ENCODE assay signal across 2 cellular contexts in genomic region chr5:123454236-123454911, GRCh38.
TF ChIP-seq lines count a peak whose summit lies in the region.

No MANE protein-coding gene starts in this region.

TF ChIP-seq in A549, 52 proteins besides CTCF, POLR2A, EP300 and RAD21 (continued from another document):
- no peak for TF ChIP-seq HOXB5 (CRISPR knock-in tag; IDR thresholded peaks at IDR 0.05)
- TF ChIP-seq MAFK (IDR thresholded peaks at IDR 0.05; ENCODE audit: partially characterized antibody): peak; percentile 89
- TF ChIP-seq NFE2L2 (conservative IDR thresholded peaks at IDR 0.05; ENCODE audit: low read length): peak; percentile 67

TF ChIP-seq in GM23338, 12 proteins besides CTCF, POLR2A, EP300 and RAD21 (continued from another document):
- TF ChIP-seq, protein P1, sequence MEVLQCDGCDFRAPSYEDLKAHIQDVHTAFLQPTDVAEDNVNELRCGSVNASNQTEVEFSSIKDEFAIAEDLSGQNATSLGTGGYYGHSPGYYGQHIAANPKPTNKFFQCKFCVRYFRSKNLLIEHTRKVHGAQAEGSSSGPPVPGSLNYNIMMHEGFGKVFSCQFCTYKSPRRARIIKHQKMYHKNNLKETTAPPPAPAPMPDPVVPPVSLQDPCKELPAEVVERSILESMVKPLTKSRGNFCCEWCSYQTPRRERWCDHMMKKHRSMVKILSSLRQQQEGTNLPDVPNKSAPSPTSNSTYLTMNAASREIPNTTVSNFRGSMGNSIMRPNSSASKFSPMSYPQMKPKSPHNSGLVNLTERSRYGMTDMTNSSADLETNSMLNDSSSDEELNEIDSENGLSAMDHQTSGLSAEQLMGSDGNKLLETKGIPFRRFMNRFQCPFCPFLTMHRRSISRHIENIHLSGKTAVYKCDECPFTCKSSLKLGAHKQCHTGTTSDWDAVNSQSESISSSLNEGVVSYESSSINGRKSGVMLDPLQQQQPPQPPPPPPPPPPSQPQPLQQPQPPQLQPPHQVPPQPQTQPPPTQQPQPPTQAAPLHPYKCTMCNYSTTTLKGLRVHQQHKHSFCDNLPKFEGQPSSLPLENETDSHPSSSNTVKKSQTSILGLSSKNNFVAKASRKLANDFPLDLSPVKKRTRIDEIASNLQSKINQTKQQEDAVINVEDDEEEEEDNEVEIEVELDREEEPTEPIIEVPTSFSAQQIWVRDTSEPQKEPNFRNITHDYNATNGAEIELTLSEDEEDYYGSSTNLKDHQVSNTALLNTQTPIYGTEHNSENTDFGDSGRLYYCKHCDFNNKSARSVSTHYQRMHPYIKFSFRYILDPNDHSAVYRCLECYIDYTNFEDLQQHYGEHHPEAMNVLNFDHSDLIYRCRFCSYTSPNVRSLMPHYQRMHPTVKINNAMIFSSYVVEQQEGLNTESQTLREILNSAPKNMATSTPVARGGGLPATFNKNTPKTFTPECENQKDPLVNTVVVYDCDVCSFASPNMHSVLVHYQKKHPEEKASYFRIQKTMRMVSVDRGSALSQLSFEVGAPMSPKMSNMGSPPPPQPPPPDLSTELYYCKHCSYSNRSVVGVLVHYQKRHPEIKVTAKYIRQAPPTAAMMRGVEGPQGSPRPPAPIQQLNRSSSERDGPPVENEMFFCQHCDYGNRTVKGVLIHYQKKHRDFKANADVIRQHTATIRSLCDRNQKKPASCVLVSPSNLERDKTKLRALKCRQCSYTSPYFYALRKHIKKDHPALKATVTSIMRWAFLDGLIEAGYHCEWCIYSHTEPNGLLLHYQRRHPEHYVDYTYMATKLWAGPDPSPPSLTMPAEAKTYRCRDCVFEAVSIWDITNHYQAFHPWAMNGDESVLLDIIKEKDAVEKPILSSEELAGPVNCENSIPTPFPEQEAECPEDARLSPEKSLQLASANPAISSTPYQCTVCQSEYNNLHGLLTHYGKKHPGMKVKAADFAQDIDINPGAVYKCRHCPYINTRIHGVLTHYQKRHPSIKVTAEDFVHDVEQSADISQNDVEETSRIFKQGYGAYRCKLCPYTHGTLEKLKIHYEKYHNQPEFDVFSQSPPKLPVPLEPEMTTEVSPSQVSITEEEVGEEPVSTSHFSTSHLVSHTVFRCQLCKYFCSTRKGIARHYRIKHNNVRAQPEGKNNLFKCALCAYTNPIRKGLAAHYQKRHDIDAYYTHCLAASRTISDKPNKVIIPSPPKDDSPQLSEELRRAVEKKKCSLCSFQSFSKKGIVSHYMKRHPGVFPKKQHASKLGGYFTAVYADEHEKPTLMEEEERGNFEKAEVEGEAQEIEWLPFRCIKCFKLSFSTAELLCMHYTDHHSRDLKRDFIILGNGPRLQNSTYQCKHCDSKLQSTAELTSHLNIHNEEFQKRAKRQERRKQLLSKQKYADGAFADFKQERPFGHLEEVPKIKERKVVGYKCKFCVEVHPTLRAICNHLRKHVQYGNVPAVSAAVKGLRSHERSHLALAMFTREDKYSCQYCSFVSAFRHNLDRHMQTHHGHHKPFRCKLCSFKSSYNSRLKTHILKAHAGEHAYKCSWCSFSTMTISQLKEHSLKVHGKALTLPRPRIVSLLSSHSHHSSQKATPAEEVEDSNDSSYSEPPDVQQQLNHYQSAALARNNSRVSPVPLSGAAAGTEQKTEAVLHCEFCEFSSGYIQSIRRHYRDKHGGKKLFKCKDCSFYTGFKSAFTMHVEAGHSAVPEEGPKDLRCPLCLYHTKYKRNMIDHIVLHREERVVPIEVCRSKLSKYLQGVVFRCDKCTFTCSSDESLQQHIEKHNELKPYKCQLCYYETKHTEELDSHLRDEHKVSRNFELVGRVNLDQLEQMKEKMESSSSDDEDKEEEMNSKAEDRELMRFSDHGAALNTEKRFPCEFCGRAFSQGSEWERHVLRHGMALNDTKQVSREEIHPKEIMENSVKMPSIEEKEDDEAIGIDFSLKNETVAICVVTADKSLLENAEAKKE (CRISPR knock-in tag; IDR thresholded peaks at IDR 0.05): no peak
- no peak for TF ChIP-seq JUNB (IDR thresholded peaks at IDR 0.05; ENCODE audit: unreplicated experiment)
- no peak for TF ChIP-seq CREB1 (CRISPR knock-in tag; IDR thresholded peaks at IDR 0.05; ENCODE audit: low read depth)
- no peak for TF ChIP-seq ZNF331 (CRISPR knock-in tag; IDR thresholded peaks at IDR 0.05; ENCODE audit: low read depth)
- TF ChIP-seq POLR2AphosphoS5 (IDR thresholded peaks at IDR 0.05; ENCODE audit: low read depth): no peak
- no peak for TF ChIP-seq EZH2 (IDR thresholded peaks at IDR 0.05; ENCODE audit: low read depth, unreplicated experiment)
- TF ChIP-seq NANOG (IDR thresholded peaks at IDR 0.05; ENCODE audit: borderline replicate concordance): no peak
- no peak for TF ChIP-seq EZH2phosphoT487 (IDR thresholded peaks at IDR 0.05; ENCODE audit: unreplicated experiment)
- TF ChIP-seq ZNF114 (CRISPR knock-in tag; IDR thresholded peaks at IDR 0.05): no peak
- TF ChIP-seq, protein P2, sequence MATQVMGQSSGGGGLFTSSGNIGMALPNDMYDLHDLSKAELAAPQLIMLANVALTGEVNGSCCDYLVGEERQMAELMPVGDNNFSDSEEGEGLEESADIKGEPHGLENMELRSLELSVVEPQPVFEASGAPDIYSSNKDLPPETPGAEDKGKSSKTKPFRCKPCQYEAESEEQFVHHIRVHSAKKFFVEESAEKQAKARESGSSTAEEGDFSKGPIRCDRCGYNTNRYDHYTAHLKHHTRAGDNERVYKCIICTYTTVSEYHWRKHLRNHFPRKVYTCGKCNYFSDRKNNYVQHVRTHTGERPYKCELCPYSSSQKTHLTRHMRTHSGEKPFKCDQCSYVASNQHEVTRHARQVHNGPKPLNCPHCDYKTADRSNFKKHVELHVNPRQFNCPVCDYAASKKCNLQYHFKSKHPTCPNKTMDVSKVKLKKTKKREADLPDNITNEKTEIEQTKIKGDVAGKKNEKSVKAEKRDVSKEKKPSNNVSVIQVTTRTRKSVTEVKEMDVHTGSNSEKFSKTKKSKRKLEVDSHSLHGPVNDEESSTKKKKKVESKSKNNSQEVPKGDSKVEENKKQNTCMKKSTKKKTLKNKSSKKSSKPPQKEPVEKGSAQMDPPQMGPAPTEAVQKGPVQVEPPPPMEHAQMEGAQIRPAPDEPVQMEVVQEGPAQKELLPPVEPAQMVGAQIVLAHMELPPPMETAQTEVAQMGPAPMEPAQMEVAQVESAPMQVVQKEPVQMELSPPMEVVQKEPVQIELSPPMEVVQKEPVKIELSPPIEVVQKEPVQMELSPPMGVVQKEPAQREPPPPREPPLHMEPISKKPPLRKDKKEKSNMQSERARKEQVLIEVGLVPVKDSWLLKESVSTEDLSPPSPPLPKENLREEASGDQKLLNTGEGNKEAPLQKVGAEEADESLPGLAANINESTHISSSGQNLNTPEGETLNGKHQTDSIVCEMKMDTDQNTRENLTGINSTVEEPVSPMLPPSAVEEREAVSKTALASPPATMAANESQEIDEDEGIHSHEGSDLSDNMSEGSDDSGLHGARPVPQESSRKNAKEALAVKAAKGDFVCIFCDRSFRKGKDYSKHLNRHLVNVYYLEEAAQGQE (IDR thresholded peaks at IDR 0.05; ENCODE audit: unreplicated experiment): no peak
